In the genomic region with DNA sequence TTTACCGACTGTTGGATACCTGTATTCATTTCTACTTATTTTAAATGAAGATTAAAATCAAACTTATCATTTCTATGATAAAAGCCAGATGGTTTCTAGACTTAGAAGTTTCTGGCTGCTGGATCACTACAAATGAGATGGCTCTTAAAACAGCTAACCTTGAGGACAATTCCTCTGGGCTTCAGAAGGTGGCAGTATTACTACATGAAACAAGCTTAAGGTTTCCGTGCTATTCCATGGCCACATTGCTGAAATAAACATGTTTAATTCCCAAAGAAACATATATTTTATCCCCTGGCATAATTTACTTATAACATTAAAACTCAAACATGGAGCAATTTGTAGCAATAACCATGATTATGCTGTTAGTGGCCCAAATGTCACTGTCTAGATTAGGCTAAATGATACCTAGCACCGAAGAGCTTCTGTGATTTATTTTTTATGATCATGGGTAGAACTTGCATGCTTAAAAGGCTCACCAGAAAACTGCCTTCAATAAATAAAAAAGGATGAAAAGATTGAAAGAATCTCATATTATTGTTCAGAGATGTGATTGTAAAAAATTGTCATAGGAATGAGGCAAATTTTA, we compare ENCODE assay signal across 9 cellular contexts.
DNase-seq lines count a peak whose midpoint lies in the region; ATAC-seq and TF ChIP-seq lines count a peak whose summit lies in the region.
"Had no signal": no experiment of that assay in that cellular context is flagged by ENCODE, and none has a peak within 500 bp of the region (broad histone marks: within the 10 kb centered on the region; RNA-seq: fewer than 3 reads in every experiment).

No MANE protein-coding gene starts in this region.

- no peak overlapping the region for H3K4me2 ChIP-seq in GM23338

- H3K36me3 Mint-ChIP-seq in GM23338 (ENCODE audit: low read depth) (peaks cover 3% of the 10 kb centered on the region; the same call in 2 of the 3 replicates), mesothelial cell of epicardium (peaks cover 4% of the 10 kb centered on the region), immature natural killer cell (no peaks in the 10 kb centered on the region)

- H3K27me3 Mint-ChIP-seq in GM23338 (ENCODE audit: insufficient read depth, low read depth, poor library complexity), result no peaks in the 10 kb centered on the region
- no peaks in the 10 kb centered on the region for H3K27me3 Mint-ChIP-seq in mesothelial cell of epicardium (ENCODE audit: low read depth)
- peaks cover 0 to 2% (median 0%) of the 10 kb centered on the region in 3 donors for H3K27me3 Mint-ChIP-seq in immature natural killer cell (ENCODE audit: low read depth in 3 of 3)

- no peaks in the 10 kb centered on the region for H3K36me3 ChIP-seq in GM23338 (ENCODE audit: insufficient read depth)
- H3K36me3 ChIP-seq: neutrophil had no signal

- no peak overlapping the region for H3K27ac ChIP-seq in GM23338 (ENCODE audit: low read depth)
- H3K27ac ChIP-seq: neutrophil had no signal

- no peaks in the 10 kb centered on the region for H3K4me1 ChIP-seq in GM23338 (ENCODE audit: insufficient read depth)

- no peaks in the 10 kb centered on the region for H4K20me1 ChIP-seq in GM23338 (replicated peaks; ENCODE audit: insufficient read depth)

- H3K27me3 ChIP-seq in GM23338 (ENCODE audit: insufficient read depth), result no peaks in the 10 kb centered on the region

- H3K79me2 ChIP-seq in GM23338 (replicated peaks; ENCODE audit: insufficient read depth), result no peaks in the 10 kb centered on the region

- H3K4me3 Mint-ChIP-seq in GM23338 (no peak overlapping the region), mesothelial cell of epicardium (no peak overlapping the region), immature natural killer cell (no peak overlapping the region)

- no peak overlapping the region for H3K4me3 ChIP-seq in GM23338

- TF ChIP-seq CTCF in GM23338 (conservative IDR thresholded peaks at IDR 0.05; ENCODE audit: low read depth in 2 of 2) (peak; percentile 82 to 92), mesothelial cell of epicardium (IDR thresholded peaks at IDR 0.05; ENCODE audit: unreplicated experiment) (peak; percentile 59)

- DNase-seq in COLO829 (ENCODE audit: low spot score) (peak; percentile 42), GM23338 (ENCODE audit: low spot score) (peak; percentile 79), NCI-H524 (lab: John Stamatoyannopoulos, UW) (peak; percentile 9 to 71), dermis blood vessel endothelial cell (peak; percentile 84), mesothelial cell of epicardium (ENCODE audit: low spot score in 2 of 2, unreplicated experiment in 2 of 2) (no peak), immature natural killer cell (no peak)
- no peak for DNase-seq in stimulated activated CD4-positive, alpha-beta T cell treated with anti-CD3 and anti-CD28 coated beads, Interleukin-1b, Interleukin-23, amount 100 ng/mL, for 48 hours

- no peak overlapping the region for H2AFZ ChIP-seq in GM23338

- no peaks in the 10 kb centered on the region; the same call in 2 of the 3 replicates for H3K9me3 Mint-ChIP-seq in GM23338
- no peaks in the 10 kb centered on the region for H3K9me3 Mint-ChIP-seq in mesothelial cell of epicardium
- H3K9me3 Mint-ChIP-seq in immature natural killer cell, result peaks cover 0 to 6% (median under 1%) of the 10 kb centered on the region in 6 donors

- H3F3A ChIP-seq in GM23338 (replicated peaks; ENCODE audit: low read depth), result no peaks in the 10 kb centered on the region

- H3K27ac Mint-ChIP-seq in GM23338, result no peak overlapping the region
- H3K27ac Mint-ChIP-seq in mesothelial cell of epicardium, result peak overlapping the region; percentile 70
- no peak overlapping the region for H3K27ac Mint-ChIP-seq in immature natural killer cell

- ATAC-seq in GM23338 (peak; percentile 72; the same call in 2 of the 3 replicates), GM21381 (IDR thresholded peaks at IDR 0.05; ENCODE audit: unreplicated experiment) (no peak)

- H3K4me1 Mint-ChIP-seq in GM23338 (peaks cover 3% of the 10 kb centered on the region; the same call in 1 of the 3 replicates), mesothelial cell of epicardium (peaks cover 62% of the 10 kb centered on the region), immature natural killer cell (no peaks in the 10 kb centered on the region)

- no peaks in the 10 kb centered on the region for H3K9me2 ChIP-seq in GM23338 (ENCODE audit: insufficient read depth)

TF ChIP-seq in GM23338, 12 proteins besides CTCF, POLR2A, EP300 and RAD21:
- TF ChIP-seq, protein P1, sequence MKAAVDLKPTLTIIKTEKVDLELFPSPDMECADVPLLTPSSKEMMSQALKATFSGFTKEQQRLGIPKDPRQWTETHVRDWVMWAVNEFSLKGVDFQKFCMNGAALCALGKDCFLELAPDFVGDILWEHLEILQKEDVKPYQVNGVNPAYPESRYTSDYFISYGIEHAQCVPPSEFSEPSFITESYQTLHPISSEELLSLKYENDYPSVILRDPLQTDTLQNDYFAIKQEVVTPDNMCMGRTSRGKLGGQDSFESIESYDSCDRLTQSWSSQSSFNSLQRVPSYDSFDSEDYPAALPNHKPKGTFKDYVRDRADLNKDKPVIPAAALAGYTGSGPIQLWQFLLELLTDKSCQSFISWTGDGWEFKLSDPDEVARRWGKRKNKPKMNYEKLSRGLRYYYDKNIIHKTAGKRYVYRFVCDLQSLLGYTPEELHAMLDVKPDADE (IDR thresholded peaks at IDR 0.05), result no peak
- no peak for TF ChIP-seq EZH2phosphoT487 (IDR thresholded peaks at IDR 0.05; ENCODE audit: unreplicated experiment)
- TF ChIP-seq, protein P2, sequence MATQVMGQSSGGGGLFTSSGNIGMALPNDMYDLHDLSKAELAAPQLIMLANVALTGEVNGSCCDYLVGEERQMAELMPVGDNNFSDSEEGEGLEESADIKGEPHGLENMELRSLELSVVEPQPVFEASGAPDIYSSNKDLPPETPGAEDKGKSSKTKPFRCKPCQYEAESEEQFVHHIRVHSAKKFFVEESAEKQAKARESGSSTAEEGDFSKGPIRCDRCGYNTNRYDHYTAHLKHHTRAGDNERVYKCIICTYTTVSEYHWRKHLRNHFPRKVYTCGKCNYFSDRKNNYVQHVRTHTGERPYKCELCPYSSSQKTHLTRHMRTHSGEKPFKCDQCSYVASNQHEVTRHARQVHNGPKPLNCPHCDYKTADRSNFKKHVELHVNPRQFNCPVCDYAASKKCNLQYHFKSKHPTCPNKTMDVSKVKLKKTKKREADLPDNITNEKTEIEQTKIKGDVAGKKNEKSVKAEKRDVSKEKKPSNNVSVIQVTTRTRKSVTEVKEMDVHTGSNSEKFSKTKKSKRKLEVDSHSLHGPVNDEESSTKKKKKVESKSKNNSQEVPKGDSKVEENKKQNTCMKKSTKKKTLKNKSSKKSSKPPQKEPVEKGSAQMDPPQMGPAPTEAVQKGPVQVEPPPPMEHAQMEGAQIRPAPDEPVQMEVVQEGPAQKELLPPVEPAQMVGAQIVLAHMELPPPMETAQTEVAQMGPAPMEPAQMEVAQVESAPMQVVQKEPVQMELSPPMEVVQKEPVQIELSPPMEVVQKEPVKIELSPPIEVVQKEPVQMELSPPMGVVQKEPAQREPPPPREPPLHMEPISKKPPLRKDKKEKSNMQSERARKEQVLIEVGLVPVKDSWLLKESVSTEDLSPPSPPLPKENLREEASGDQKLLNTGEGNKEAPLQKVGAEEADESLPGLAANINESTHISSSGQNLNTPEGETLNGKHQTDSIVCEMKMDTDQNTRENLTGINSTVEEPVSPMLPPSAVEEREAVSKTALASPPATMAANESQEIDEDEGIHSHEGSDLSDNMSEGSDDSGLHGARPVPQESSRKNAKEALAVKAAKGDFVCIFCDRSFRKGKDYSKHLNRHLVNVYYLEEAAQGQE (IDR thresholded peaks at IDR 0.05; ENCODE audit: unreplicated experiment), result no peak
TF ChIP-seq in GM23338: peak in this region for 0.

Comparison
In these comparisons a context has a peak if more than half of its experiments do, and no peak if none do; other contexts are left out.
1. DNase-seq: peak in COLO829 (single experiment), GM23338 (single experiment), NCI-H524 (2 of 2) and dermis blood vessel endothelial cell (single experiment); none in mesothelial cell of epicardium (0 of 2), immature natural killer cell (0 of 3) and stimulated activated CD4-positive, alpha-beta T cell treated with anti-CD3 and anti-CD28 coated beads, Interleukin-1b, Interleukin-23, amount 100 ng/mL, for 48 hours (single experiment).